14 cellular contexts compared by ENCODE assay signal in genomic region chr22:25350551-25350971, GRCh38.
"Had no signal": no experiment of that assay in that cellular context is flagged by ENCODE, and none has a peak within 500 bp of the region (broad histone marks: within the 10 kb centered on the region; RNA-seq: fewer than 3 reads in every experiment).

No MANE protein-coding gene starts in this region.

- H3K9ac ChIP-seq: parathyroid adenoma had no signal

- FAIRE-seq: endometrium had no signal

- H3K27ac ChIP-seq: parathyroid adenoma, SK-N-MC, skin epidermis, tibial nerve had no signal

- H3K79me2 ChIP-seq: parathyroid adenoma had no signal

- H3K4me1 ChIP-seq: parathyroid adenoma, tibial nerve had no signal

- H2AFZ ChIP-seq: parathyroid adenoma had no signal

- ATAC-seq: esophagus mucosa; stimulated activated effector memory CD8-positive, alpha-beta T cell treated with anti-CD3 and anti-CD28 coated beads, Interleukin-12 subunit alpha, Interleukin-12 subunit beta, amount 100 ng/mL, for 72 hours; T-cell had no signal

- H3K4me3 ChIP-seq: SK-N-MC, skin epidermis, tibial nerve had no signal

- DNase-seq: activated CD4-positive, alpha-beta T cell treated with anti-CD3 and anti-CD28 coated beads for 4 hours; activated CD8-positive, alpha-beta memory T cell treated with anti-CD3 and anti-CD28 coated beads for 24 hours; activated naive CD8-positive, alpha-beta T cell treated with anti-CD3 and anti-CD28 coated beads for 36 hours; hippocampal formation; retina; T-cell; T1000 had no signal

- H3K27me3 ChIP-seq: tibial nerve had no signal
